In the genomic region with DNA sequence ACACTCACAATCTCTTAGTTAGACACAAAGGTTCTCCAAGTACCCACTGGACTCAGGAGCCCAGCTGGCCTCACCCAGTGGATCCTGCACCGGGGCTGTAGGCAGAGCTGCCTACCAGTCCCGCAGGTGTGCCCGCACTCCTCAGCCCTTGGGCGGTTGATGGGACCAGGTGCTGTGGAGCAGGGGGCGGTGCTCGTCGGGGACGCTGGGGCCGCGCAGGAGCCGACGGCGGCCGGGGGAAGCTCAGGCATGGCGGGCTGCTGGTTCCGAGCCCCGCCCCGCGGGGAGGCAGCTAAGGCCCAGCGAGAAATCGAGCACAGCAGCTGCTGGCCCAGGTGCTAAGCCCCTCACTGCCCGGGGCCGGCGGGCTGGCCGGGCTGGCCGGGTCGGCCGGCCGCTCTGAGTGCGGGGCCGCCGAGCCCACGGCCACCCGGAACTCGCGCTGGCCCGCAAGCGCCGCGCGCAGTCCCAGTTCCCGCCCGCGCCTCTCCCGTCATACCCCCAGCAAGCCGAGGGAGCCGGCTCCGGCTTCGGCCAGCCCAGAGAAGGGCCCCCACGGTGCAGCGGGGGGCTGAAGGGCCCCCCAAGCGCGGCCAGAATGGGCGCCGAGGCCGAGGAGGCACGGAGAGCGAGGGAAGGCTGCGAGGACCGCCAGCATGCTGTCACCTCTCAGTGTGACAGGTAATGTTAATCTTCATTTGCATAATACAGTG, we compare ENCODE assay signal across 14 cellular contexts.
DNase-seq lines count a peak whose midpoint lies in the region; ATAC-seq and TF ChIP-seq lines count a peak whose summit lies in the region.
"Had no signal": no experiment of that assay in that cellular context is flagged by ENCODE, and none has a peak within 500 bp of the region (broad histone marks: within the 10 kb centered on the region; RNA-seq: fewer than 3 reads in every experiment).

No MANE protein-coding gene starts in this region.

- H3K9me3 ChIP-seq in upper lobe of right lung (no peaks in the 10 kb centered on the region), adrenal gland (replicated peaks in 1 of 3) (no peaks in the 10 kb centered on the region)

- H3K36me3 ChIP-seq in upper lobe of right lung (no peaks in the 10 kb centered on the region), adrenal gland (replicated peaks in 1 of 2) (no peaks in the 10 kb centered on the region)

- H3K27ac ChIP-seq in upper lobe of right lung: no peak overlapping the region
- no peak overlapping the region for H3K27ac ChIP-seq in adrenal gland
- H3K27ac ChIP-seq: C4-2B had no signal

- H3K27me3 ChIP-seq in upper lobe of right lung (no peaks in the 10 kb centered on the region), adrenal gland (no peaks in the 10 kb centered on the region)

- intact Hi-C loops in upper lobe of right lung (cut with DNase I): no loop called here
- intact Hi-C loops in adrenal gland (cut with DNase I): no loop called here

- ATAC-seq in upper lobe of right lung: no peak
- ATAC-seq: GM23338 had no signal

- 89 to 100% (median 90%) methylated on average over 2 to 60 of the region's 60 CpGs for WGBS in adrenal gland, 4 donors

- no peak overlapping the region for H3K4me3 Mint-ChIP-seq in chondrocyte (ENCODE audit: unreplicated experiment)
- H3K4me3 Mint-ChIP-seq: CD4-positive, alpha-beta T cell; GM23338 had no signal

- H3K4me1 Mint-ChIP-seq in chondrocyte (ENCODE audit: low read depth): no peaks in the 10 kb centered on the region
- H3K4me1 Mint-ChIP-seq: GM23338 had no signal

- no peak overlapping the region for H3K27ac Mint-ChIP-seq in chondrocyte (ENCODE audit: unreplicated experiment)
- H3K27ac Mint-ChIP-seq: CD4-positive, alpha-beta T cell; GM23338 had no signal

- H3K4me1 ChIP-seq in upper lobe of right lung (no peaks in the 10 kb centered on the region), adrenal gland (replicated peaks in 1 of 2) (no peaks in the 10 kb centered on the region)

- peaks cover 27% of the 10 kb centered on the region for H3K9me3 Mint-ChIP-seq in chondrocyte (ENCODE audit: low read depth)

- H3K4me3 ChIP-seq in upper lobe of right lung: no peak overlapping the region
- H3K4me3 ChIP-seq in adrenal gland: no peak overlapping the region
- H3K4me3 ChIP-seq: GM23338 had no signal

- TF ChIP-seq CTCF in chondrocyte (IDR thresholded peaks at IDR 0.05): no peak
- TF ChIP-seq CTCF in upper lobe of right lung (IDR thresholded peaks at IDR 0.05): no peak
- TF ChIP-seq CTCF in adrenal gland (IDR thresholded peaks at IDR 0.05): no peak

- DNase-seq in Daoy (ENCODE audit: low read depth) (peak; percentile 64), ELF-1 (ENCODE audit: low read depth, low spot score) (peak; percentile 43), chondrocyte (ENCODE audit: low spot score) (peak; percentile 90), upper lobe of right lung (peak; percentile 58), adrenal gland (no peak), AG08396 (ENCODE audit: low spot score) (no peak)
- DNase-seq: ACHN; AML-193; CD4-positive, alpha-beta T cell; DMS153; DMS79; HCEC 1CT had no signal

- peaks cover 6% of the 10 kb centered on the region for H3K27me3 Mint-ChIP-seq in chondrocyte (ENCODE audit: low read depth)
- H3K27me3 Mint-ChIP-seq: CD4-positive, alpha-beta T cell had no signal

- H3K36me3 Mint-ChIP-seq in chondrocyte (ENCODE audit: low read depth): peaks cover 2% of the 10 kb centered on the region

- no peak for TF ChIP-seq POLR2A in adrenal gland (IDR thresholded peaks at IDR 0.05)

Comparison
In these comparisons a context has a peak if more than half of its experiments do, and no peak if none do; other contexts are left out.
1. DNase-seq: peak in Daoy (single experiment), ELF-1 (single experiment), chondrocyte (single experiment) and upper lobe of right lung (single experiment); none in adrenal gland (0 of 7) and AG08396 (single experiment).